8 cellular contexts compared by ENCODE assay signal in genomic region chr21:42892931-42893660, GRCh38. TPM values are rescaled to one million over a fixed set of nuclear protein-coding genes. Genes with fewer than 3 reads are reported as not detected.
DNase-seq lines count a peak whose midpoint lies in the region; ATAC-seq and TF ChIP-seq lines count a peak whose summit lies in the region.

Gene NDUFV3 (plus strand): TSS chr21:42893309. CDS start chr21:42893334, 25 bp downstream.

- H3K27me3 Mint-ChIP-seq in activated B cell treated with CpG ODN at 0.5 μM for 24 hours, result no peaks in the 10 kb centered on the region
- H3K27me3 Mint-ChIP-seq in immature natural killer cell (ENCODE audit: low read depth in 3 of 3), result peaks cover 4 to 8% (median 7%) of the 10 kb centered on the region in 3 donors

- no peaks in the 10 kb centered on the region for H3K9me3 Mint-ChIP-seq in activated B cell treated with CpG ODN at 0.5 μM for 24 hours
- H3K9me3 Mint-ChIP-seq in immature natural killer cell, result no peaks in the 10 kb centered on the region

- H3K27ac Mint-ChIP-seq in activated B cell treated with CpG ODN at 0.5 μM for 24 hours (peak within 1 kb of the TSS; percentile 90), immature natural killer cell (peak within 1 kb of the TSS; percentile 90 to 99 (median 96))

- H3K9me3 ChIP-seq in spleen, result no peaks in the 10 kb centered on the region

- CTCF ChIA-PET in activated B cell treated with CpG ODN at 0.5 μM for 24 hours (lab: Charles Lee), result interaction anchor here (0.7 to 1.1 kb wide), 2 partner anchors 299 to 583 kb away, joined by 3 read pairs; no protein-coding TSS in a partner anchor

- POLR2A ChIA-PET in activated B cell treated with CpG ODN at 0.5 μM for 24 hours (lab: Charles Lee), result interaction anchor here (0.5 to 3.1 kb wide), 8 partner anchors 12 to 179 kb away, joined by 3 to 39 read pairs (median 6); partner anchors contain the start of genes PKNOX1 and WDR4

- H3K27ac ChIP-seq in caudate nucleus (ENCODE audit: low read depth, low read length), result peak within 1 kb of the TSS; percentile 91
- H3K27ac ChIP-seq in spleen, result peak within 1 kb of the TSS; percentile 85 to 99 (median 94)

- peak; percentile 88 for ATAC-seq in HG03196 (IDR thresholded peaks at IDR 0.05; ENCODE audit: unreplicated experiment)
- peak; percentile 96 for ATAC-seq in activated B cell treated with CpG ODN at 0.5 μM for 24 hours (ENCODE audit: low read depth)

- WGBS in spleen, 5 donors, result 0 to 1% (median 0%) methylated on average over 8 to 77 of the region's 77 CpGs

- TF ChIP-seq POLR2A in GM18951 (IDR thresholded peaks at IDR 0.05; ENCODE audit: extremely low read depth, insufficient read depth, insufficient read length), result peak; percentile 97
- peak in 2 of 3 donors; percentile 54 to 55 for TF ChIP-seq POLR2A in spleen (IDR thresholded peaks at IDR 0.05)

- TF ChIP-seq CTCF in activated B cell treated with CpG ODN at 0.5 μM for 24 hours (IDR thresholded peaks at IDR 0.05) (no peak), spleen (IDR thresholded peaks at IDR 0.05 in 8 of 11, conservative IDR thresholded peaks at IDR 0.05 in 3 of 11) (peak in 5 of 11 experiments; percentile 11 to 47 (median 34))

- peak within 1 kb of the TSS; percentile 54 to 99 (median 90) for H3K4me3 ChIP-seq in spleen

- H3K36me3 Mint-ChIP-seq in activated B cell treated with CpG ODN at 0.5 μM for 24 hours (ENCODE audit: low read depth) (peaks cover 14% of the 10 kb centered on the region), immature natural killer cell (peaks cover 0 to 3% (median 2%) of the 10 kb centered on the region in 3 donors)

- DNase-seq in AG08395 (ENCODE audit: low spot score), result peak; percentile 100
- DNase-seq in NCI-H345 (lab: John Stamatoyannopoulos, UW), result peak; percentile 100
- DNase-seq in activated B cell treated with CpG ODN at 0.5 μM for 24 hours, result peak; percentile 96
- DNase-seq in caudate nucleus (lab: John Stamatoyannopoulos, UW), result peak; percentile 87 to 100 (median 99)
- DNase-seq in immature natural killer cell, result peak; percentile 98 to 99 (median 99)
- peak; percentile 100 for DNase-seq in spleen

- peaks cover 0 to 48% (median 21%) of the 10 kb centered on the region in 6 donors for H3K4me1 ChIP-seq in spleen

- no peaks in the 10 kb centered on the region for H3K27me3 ChIP-seq in spleen (replicated peaks in 1 of 7)

- H3K36me3 ChIP-seq in spleen, result peaks cover 0 to 26% (median 14%) of the 10 kb centered on the region in 6 donors

- intact Hi-C loops in activated B cell treated with CpG ODN at 0.5 μM for 24 hours (cut with micrococcal nuclease), result loop anchor here (1.0 to 2.0 kb wide), 4 partner anchors 14 to 896 kb away; partner anchors contain the start of genes PKNOX1, RRP1 and WDR4
- intact Hi-C loops in spleen (cut with DNase I; ENCODE audit: low total_unique reads), result no loop called here

- H3K4me1 Mint-ChIP-seq in activated B cell treated with CpG ODN at 0.5 μM for 24 hours, result peaks cover 13% of the 10 kb centered on the region
- H3K4me1 Mint-ChIP-seq in immature natural killer cell, result peaks cover 12 to 17% of the 10 kb centered on the region in 2 donors

- in situ Hi-C loops in GM18951 (cut with MboI; ENCODE audit: low sequenced_read_pairs, unreplicated experiment), result no loop called here

- H3K4me3 Mint-ChIP-seq in activated B cell treated with CpG ODN at 0.5 μM for 24 hours (peak within 1 kb of the TSS; percentile 87), immature natural killer cell (peak within 1 kb of the TSS; percentile 85 to 94 (median 89))

RNA-seq across cellular contexts. Expression of gene NDUFV3, which starts in this region (rescaled TPM):
- total RNA-seq in activated B cell treated with CpG ODN at 0.5 μM for 24 hours (21.2 and 27.1 TPM in 2 replicates), spleen (10 to 100 TPM; 27.2 to 38.8 (median 37.1) TPM)
- polyA plus RNA-seq in immature natural killer cell (10 to 100 TPM in 1 of 3 donors, 1 to 10 TPM in 2; 7.1 to 22.1 (median 9.5) TPM), spleen (10 to 100 TPM; 12.0 to 18.7 (median 12.1) TPM)

Comparison
In these comparisons a context has a peak if more than half of its experiments do, and no peak if none do; other contexts are left out.
1. Peak in every context shown above with its lines: DNase-seq, ATAC-seq, H3K4me3 ChIP-seq and H3K27ac ChIP-seq.